ENCODE assay signal across 14 cellular contexts in genomic region chr3:143138948-143139347, GRCh38. TPM values are rescaled to one million over a fixed set of nuclear protein-coding genes. Genes with fewer than 3 reads are reported as not detected.
DNase-seq lines count a peak whose midpoint lies in the region; ATAC-seq and TF ChIP-seq lines count a peak whose summit lies in the region.
"Had no signal": no experiment of that assay in that cellular context is flagged by ENCODE, and none has a peak within 500 bp of the region (broad histone marks: within the 10 kb centered on the region; RNA-seq: fewer than 3 reads in every experiment).

No MANE protein-coding gene starts in this region.

- no peak overlapping the region for H3K56ac ChIP-seq in IMR-90 (ENCODE audit: extremely low read depth, insufficient read depth, low read length)

- H3K4ac ChIP-seq in IMR-90 (ENCODE audit: low read depth, low read length) (no peak overlapping the region), trophoblast cell (ENCODE audit: low read depth, low read length) (no peak overlapping the region)

- H3K4me1 Mint-ChIP-seq in immature natural killer cell, result peaks cover 12 to 16% of the 10 kb centered on the region in 2 donors

- H2BK15ac ChIP-seq in IMR-90 (ENCODE audit: low read depth, low read length), result no peak overlapping the region

- intact Hi-C loops in IMR-90 (cut with micrococcal nuclease), result no loop called here

- H4K91ac ChIP-seq in IMR-90 (ENCODE audit: insufficient read depth, low read depth, low read length), result no peak overlapping the region
- no peak overlapping the region for H4K91ac ChIP-seq in trophoblast cell (ENCODE audit: low read depth, low read length)

- H2BK5ac ChIP-seq in IMR-90 (ENCODE audit: low read depth, low read length, poor library complexity, severe bottlenecking) (no peak overlapping the region), trophoblast cell (ENCODE audit: low read depth, low read length, poor library complexity) (no peak overlapping the region)

- no peak overlapping the region for H3K23ac ChIP-seq in IMR-90 (ENCODE audit: low read depth, low read length)
- H3K23ac ChIP-seq in trophoblast cell (ENCODE audit: low read length), result no peak overlapping the region

- no peak overlapping the region for H4K5ac ChIP-seq in IMR-90 (ENCODE audit: low read depth, low read length)

- TF ChIP-seq POLR2A in IMR-90 (IDR thresholded peaks at IDR 0.05; ENCODE audit: low read depth, low read length), result no peak

- in situ Hi-C loops in IMR-90 (cut with MboI; ENCODE audit: low sequenced_read_pairs), result no loop called here

- no peak for ATAC-seq in IMR-90 (ENCODE audit: low read depth)
- ATAC-seq: GM23338 had no signal

- H3K4me2 ChIP-seq in IMR-90 (ENCODE audit: low read depth, low read length), result no peak overlapping the region
- no peak overlapping the region for H3K4me2 ChIP-seq in trophoblast cell (ENCODE audit: low read length)
- H3K4me2 ChIP-seq: GM23338 had no signal

- peaks cover 4% of the 10 kb centered on the region; the same call in 1 of the 2 replicates for H3K9me1 ChIP-seq in IMR-90 (ENCODE audit: insufficient read depth, low read length)

- BruUV-seq in IMR-90 (replicated peaks; lab: Mats Ljungman, UMichigan), result no TSS peak

- H3K79me1 ChIP-seq in IMR-90 (ENCODE audit: low read depth in 1 of 2, low read length in 2 of 2) (no peaks in the 10 kb centered on the region), trophoblast cell (ENCODE audit: low read length) (no peaks in the 10 kb centered on the region)

- H3K27ac Mint-ChIP-seq in immature natural killer cell, result no peak overlapping the region
- H3K27ac Mint-ChIP-seq: GM23338 had no signal

- no peaks in the 10 kb centered on the region for H3K9me3 Mint-ChIP-seq in immature natural killer cell
- H3K9me3 Mint-ChIP-seq: GM23338 had no signal

- H2AFZ ChIP-seq in IMR-90 (replicated peaks; ENCODE audit: low read length, poor library complexity) (no peak overlapping the region), trophoblast cell (ENCODE audit: insufficient read depth, low read length, poor library complexity) (no peak overlapping the region)
- H2AFZ ChIP-seq: GM23338 had no signal

- no peaks in the 10 kb centered on the region for H3K27me3 Mint-ChIP-seq in immature natural killer cell (ENCODE audit: low read depth in 3 of 3)

- H4K20me1 ChIP-seq in IMR-90 (ENCODE audit: insufficient read depth, low read length), result no peaks in the 10 kb centered on the region

- CTCF ChIA-PET in IMR-90 (lab: Yijun Ruan, JAX), result no interaction called here

- H3K4me3 Mint-ChIP-seq in immature natural killer cell, result no peak overlapping the region
- H3K4me3 Mint-ChIP-seq: GM23338 had no signal

- no peak for TF ChIP-seq CTCF in IMR-90 (conservative IDR thresholded peaks at IDR 0.05; ENCODE audit: low read depth, low read length)

- H4K12ac ChIP-seq in trophoblast cell (ENCODE audit: low read depth, low read length), result peak overlapping the region; percentile 43

- H4K8ac ChIP-seq in IMR-90 (ENCODE audit: low read depth in 2 of 2, low read length in 2 of 2) (no peak overlapping the region; a peak in 1 of 4 replicates), trophoblast cell (ENCODE audit: low read depth, low read length) (no peak overlapping the region)

- peaks cover 0 to 3% (median 0%) of the 10 kb centered on the region in 3 donors for H3K36me3 Mint-ChIP-seq in immature natural killer cell

- H3K27me3 ChIP-seq in IMR-90 (ENCODE audit: control insufficient read depth, insufficient read depth, low read length) (no peaks in the 10 kb centered on the region), trophoblast cell (ENCODE audit: insufficient read depth, low read length) (no peaks in the 10 kb centered on the region)

- no peak overlapping the region for H2BK12ac ChIP-seq in trophoblast cell (ENCODE audit: low read length)

- H2AK9ac ChIP-seq in IMR-90 (replicated peaks; ENCODE audit: low read depth, low read length, poor library complexity), result no peak overlapping the region

- dilution Hi-C loops in IMR-90 (cut with HindIII; ENCODE audit: low sequenced_read_pairs, unreplicated experiment), result no loop called here

- TF ChIP-seq RAD21 in IMR-90 (IDR thresholded peaks at IDR 0.05; ENCODE audit: low read length), result no peak

- POLR2A ChIA-PET in IMR-90 (lab: Charles Lee; ENCODE audit: unreplicated experiment), result no interaction called here

- H3K9ac ChIP-seq in IMR-90 (ENCODE audit: low read depth, low read length) (no peak overlapping the region), trophoblast cell (ENCODE audit: low read length) (no peak overlapping the region)

- H3K4me1 ChIP-seq in IMR-90 (ENCODE audit: control insufficient read depth, insufficient read depth, low read length) (peaks cover 1% of the 10 kb centered on the region; the same call in 1 of the 2 replicates), trophoblast cell (ENCODE audit: control insufficient read depth in 1 of 2, insufficient read depth in 2 of 2, low read length in 2 of 2) (no peaks in the 10 kb centered on the region)

- H3K79me2 ChIP-seq in trophoblast cell (ENCODE audit: control insufficient read depth, insufficient read depth, low read length, poor library complexity), result no peaks in the 10 kb centered on the region

- H3K18ac ChIP-seq in IMR-90 (ENCODE audit: low read depth, low read length) (no peak overlapping the region), trophoblast cell (ENCODE audit: low read length) (no peak overlapping the region)

- H3K4me3 ChIP-seq in IMR-90 (ENCODE audit: insufficient read depth, low read depth, low read length), result no peak overlapping the region
- no peak overlapping the region for H3K4me3 ChIP-seq in trophoblast cell (ENCODE audit: low read depth, low read length)
- H3K4me3 ChIP-seq: GM23338 had no signal

- no CpG with 5 or more reads among the region's 3 CpGs for WGBS in IMR-90 (ENCODE audit: extremely low coverage in 2 of 2, insufficient read length in 1 of 2), 2 experiments
- WGBS in trophoblast cell (ENCODE audit: extremely low coverage, insufficient coverage, insufficient read length), result no CpG with 5 or more reads among the region's 3 CpGs

- peak overlapping the region; percentile 7; the same call in 1 of the 2 replicates for H2AK5ac ChIP-seq in IMR-90 (ENCODE audit: low read depth, low read length)
- no peak overlapping the region for H2AK5ac ChIP-seq in trophoblast cell (ENCODE audit: low read length)

- H3K9me3 ChIP-seq in IMR-90 (ENCODE audit: control insufficient read depth, insufficient read depth, low read length), result no peaks in the 10 kb centered on the region
- H3K9me3 ChIP-seq in trophoblast cell (ENCODE audit: insufficient read depth, low read depth, low read length), result no peaks in the 10 kb centered on the region

- DNase-seq in DMS 273 (lab: John Stamatoyannopoulos, UW; ENCODE audit: unreplicated experiment), result peak; percentile 25
- DNase-seq in DMS 273 treated with DMSO at 0.1 percent for 48 hours (lab: John Stamatoyannopoulos, UW), result no peak
- no peak for DNase-seq in IMR-90
- peak; percentile 57 for DNase-seq in islet precursor cell
- DNase-seq in trophoblast cell, result no peak
- DNase-seq in NK-92 treated with Interleukin-12 subunit alpha and Interleukin-12 subunit beta, amount 100 ng/mL, for 24 hours (lab: John Stamatoyannopoulos, UW), result no peak
- DNase-seq in immature natural killer cell, result no peak
- no peak for DNase-seq in stimulated activated CD4-positive, alpha-beta T cell treated with anti-CD3 and anti-CD28 coated beads, Interleukin-1b, Interleukin-23, amount 100 ng/mL, for 48 hours
- DNase-seq: DMS79, EL, H7 had no signal

- H3K14ac ChIP-seq in IMR-90 (replicated peaks; ENCODE audit: low read depth, low read length), result no peak overlapping the region
- no peak overlapping the region for H3K14ac ChIP-seq in trophoblast cell (ENCODE audit: low read length)

- H3K36me3 ChIP-seq in IMR-90 (ENCODE audit: control insufficient read depth, insufficient read depth, low read length), result no peaks in the 10 kb centered on the region
- no peaks in the 10 kb centered on the region for H3K36me3 ChIP-seq in trophoblast cell (ENCODE audit: control insufficient read depth in 1 of 2, insufficient read depth in 2 of 2, low read length in 2 of 2)

- H3K27ac ChIP-seq in IMR-90 (ENCODE audit: insufficient read depth, low read length), result no peak overlapping the region
- no peak overlapping the region for H3K27ac ChIP-seq in trophoblast cell (ENCODE audit: low read depth, low read length)
- H3K27ac ChIP-seq: 22Rv1 had no signal

- H2BK20ac ChIP-seq in IMR-90 (ENCODE audit: low read depth, low read length), result no peak overlapping the region

- H2BK120ac ChIP-seq in IMR-90 (ENCODE audit: low read depth, low read length) (no peak overlapping the region), trophoblast cell (ENCODE audit: insufficient read depth, low read length, poor library complexity) (no peak overlapping the region)

TF ChIP-seq in IMR-90, 13 proteins besides CTCF, POLR2A, EP300 and RAD21 (continues in another document):
- TF ChIP-seq RCOR1 (IDR thresholded peaks at IDR 0.05; ENCODE audit: insufficient replicate concordance, low read length) (no peak), BHLHE40 (IDR thresholded peaks at IDR 0.05; ENCODE audit: low read depth, low read length) (no peak), SMC3 (IDR thresholded peaks at IDR 0.05; ENCODE audit: low read depth, low read length) (no peak), CHD1 (IDR thresholded peaks at IDR 0.05; ENCODE audit: low read depth, low read length) (no peak), MAFK (IDR thresholded peaks at IDR 0.05; ENCODE audit: low read depth, low read length) (no peak), MXI1 (IDR thresholded peaks at IDR 0.05; ENCODE audit: borderline replicate concordance, low read depth, low read length) (no peak), USF2 (IDR thresholded peaks at IDR 0.05; ENCODE audit: low read depth, low read length) (no peak), MAZ (IDR thresholded peaks at IDR 0.05; ENCODE audit: borderline replicate concordance, low read depth, low read length) (no peak), NFE2L2 (IDR thresholded peaks at IDR 0.05; ENCODE audit: low read depth, low read length) (no peak), CEBPB (IDR thresholded peaks at IDR 0.05; ENCODE audit: low read depth, low read length) (no peak), FOS (IDR thresholded peaks at IDR 0.05; ENCODE audit: low read depth, low read length) (no peak)

RNA-seq across cellular contexts. Expression of gene CHST2, which starts 19.4 kb away (rescaled TPM):
- 0.90 and 1.1 TPM in 2 replicates for total RNA-seq in IMR-90 (2012; rRNA removed)
- 1.4 TPM in 2 replicates for polyA plus RNA-seq in IMR-90 (2012; rRNA removed)
- 1.1 and 2.2 TPM in 2 replicates for polyA plus RNA-seq in IMR-90 (2012; cell fraction: cytosol; rRNA removed)
- 0.45 and 1.1 TPM in 2 replicates for polyA plus RNA-seq in IMR-90 (2012; cell fraction: nucleus; rRNA removed; ENCODE audit: low replicate concordance)
- 2.3 and 2.5 TPM in 2 replicates for polyA plus RNA-seq in trophoblast cell (2013)
- 100 to 1,000 TPM; 105 to 117 (median 116) TPM for polyA plus RNA-seq in immature natural killer cell
- total RNA-seq: HT-29 had no signal

Comparison
In these comparisons a context has a peak if more than half of its experiments do, and no peak if none do; other contexts are left out.
1. DNase-seq: peak in DMS 273 (single experiment) and islet precursor cell (single experiment); none in DMS 273 treated with DMSO at 0.1 percent for 48 hours (single experiment), IMR-90 (single experiment), trophoblast cell (0 of 2), NK-92 treated with Interleukin-12 subunit alpha and Interleukin-12 subunit beta, amount 100 ng/mL, for 24 hours (single experiment), immature natural killer cell (0 of 3) and stimulated activated CD4-positive, alpha-beta T cell treated with anti-CD3 and anti-CD28 coated beads, Interleukin-1b, Interleukin-23, amount 100 ng/mL, for 48 hours (single experiment).
2. RNA of gene CHST2, which starts 19.4 kb away (polyA plus RNA-seq): 105 to 117 TPM in immature natural killer cell; 0.45 to 2.2 TPM in IMR-90; every median in the first group is over 10 times any median in the second.